8 cellular contexts compared by ENCODE assay signal in genomic region chr20:5949943-5950270, GRCh38. TPM values are rescaled to one million over a fixed set of nuclear protein-coding genes. Genes with fewer than 3 reads are reported as not detected.
DNase-seq lines count a peak whose midpoint lies in the region; ATAC-seq, FAIRE-seq and TF ChIP-seq lines count a peak whose summit lies in the region.

No MANE protein-coding gene starts in this region.

- H3K4me1 ChIP-seq in ACC112 (ENCODE audit: control insufficient read depth, insufficient read depth, low read length, unreplicated experiment), result peaks cover 52% of the 10 kb centered on the region
- peaks cover 0 to 9% of the 10 kb centered on the region in 2 experiments; a peak in 1 of 5 replicates for H3K4me1 ChIP-seq in K562 (replicated peaks in 1 of 2; ENCODE audit: control insufficient read depth in 2 of 2, insufficient read depth in 2 of 2, low read length in 2 of 2)
- peaks cover 14 to 15% of the 10 kb centered on the region in 2 donors for H3K4me1 ChIP-seq in mucosa of rectum (ENCODE audit: control insufficient read depth in 2 of 2, insufficient read depth in 2 of 2, low read length in 2 of 2)

- TSS peak; percentile 52 for BruUV-seq in K562 (replicated peaks; lab: Mats Ljungman, UMichigan)

- H3K9ac ChIP-seq in K562 (ENCODE audit: insufficient read depth in 1 of 2, low read depth in 2 of 2, low read length in 2 of 2) (peak overlapping the region; percentile 76 to 89), mucosa of rectum (ENCODE audit: low read depth in 1 of 2, low read length in 2 of 2) (peak overlapping the region; percentile 66 to 68)

- CTCF ChIA-PET in K562 (lab: Yijun Ruan, JAX; ENCODE audit: low intra/inter-chr PET ratio), result no interaction called here

- TF ChIP-seq RAD21 in K562 (CRISPR knock-in tag; conservative IDR thresholded peaks at IDR 0.05 in 1 of 2, IDR thresholded peaks at IDR 0.05 in 1 of 2), result no peak

- H3K9me3 ChIP-seq in K562 (replicated peaks; ENCODE audit: control insufficient read depth, insufficient read depth, low read depth, low read length), result no peaks in the 10 kb centered on the region
- no peaks in the 10 kb centered on the region for H3K9me3 ChIP-seq in mucosa of rectum (ENCODE audit: control insufficient read depth in 2 of 2, low read length in 2 of 2)

- intact Hi-C loops in K562 (cut with micrococcal nuclease), result loop anchor here (10.0 kb wide), 1 partner anchor 125 kb away; no protein-coding TSS in a partner anchor

- 0% methylated on average over 10 of the region's 11 CpGs for WGBS in K562 (ENCODE audit: insufficient coverage, low coverage, missing lambda C conversion rate)

- in situ Hi-C loops in K562 (cut with MboI), result no loop called here

- H3K27ac ChIP-seq in ACC112 (ENCODE audit: low read depth, low read length) (peak overlapping the region; percentile 37; the same call in 1 of the 2 replicates), K562 (ENCODE audit: extremely low read depth, low read depth, low read length) (peak overlapping the region; percentile 55), mucosa of rectum (ENCODE audit: low read depth in 2 of 2, low read length in 2 of 2) (peak overlapping the region in 1 of 2 donors; percentile 43)

- no peak for TF ChIP-seq POLR2A in K562 (conservative IDR thresholded peaks at IDR 0.05)

- peak overlapping the region; percentile 88 for H2AFZ ChIP-seq in ACC112 (ENCODE audit: low read length, unreplicated experiment)
- peak overlapping the region; percentile 88 for H2AFZ ChIP-seq in K562 (ENCODE audit: low read depth, low read length)

- H3K4me2 ChIP-seq in K562 (ENCODE audit: insufficient read depth, low read length), result peak overlapping the region; percentile 88

- POLR2A ChIA-PET in K562 (lab: Yijun Ruan, JAX), result no interaction called here

- H3K9me1 ChIP-seq in K562 (ENCODE audit: control insufficient read depth, insufficient read depth, low read length), result no peaks in the 10 kb centered on the region

- H3K36me3 ChIP-seq in ACC112 (ENCODE audit: insufficient read depth, low read length), result peaks cover 26% of the 10 kb centered on the region
- peaks cover 60% of the 10 kb centered on the region for H3K36me3 ChIP-seq in K562 (ENCODE audit: control insufficient read depth, insufficient read depth, low read length)
- H3K36me3 ChIP-seq in mucosa of rectum (ENCODE audit: control insufficient read depth in 2 of 2, insufficient read depth in 2 of 2, low read length in 2 of 2), result peaks cover 9 to 19% of the 10 kb centered on the region in 2 donors

- no peak for DNase-seq in K562 (ENCODE audit: extremely low read depth in 1 of 4, low spot score in 3 of 4)
- no peak for DNase-seq in LoVo (ENCODE audit: low spot score)
- no peak for DNase-seq in NCI-H1436 treated with DMSO at 0.1 percent for 48 hours (lab: John Stamatoyannopoulos, UW)

- no peak for FAIRE-seq in K562 (lab: Jason Lieb, UNC)

- H3K27me3 ChIP-seq in ACC112 (ENCODE audit: insufficient read depth, low read length) (no peaks in the 10 kb centered on the region), K562 (ENCODE audit: control insufficient read depth in 2 of 2, insufficient read depth in 2 of 2, low read length in 2 of 2) (no peaks in the 10 kb centered on the region), mucosa of rectum (ENCODE audit: control insufficient read depth in 2 of 2, insufficient read depth in 2 of 2, low read length in 2 of 2) (no peaks in the 10 kb centered on the region)

- TF ChIP-seq CTCF in K562 (IDR thresholded peaks at IDR 0.05 in 2 of 3, conservative IDR thresholded peaks at IDR 0.05 in 1 of 3; ENCODE audit: insufficient read depth in 2 of 3, low read depth in 1 of 3, low read length in 3 of 3), result no peak

- no peaks in the 10 kb centered on the region for H4K20me1 ChIP-seq in K562 (replicated peaks; ENCODE audit: control insufficient read depth, insufficient read depth, low read length)

- peak; percentile 2 for ATAC-seq in HG02973 (IDR thresholded peaks at IDR 0.05; ENCODE audit: unreplicated experiment)
- peak; percentile 23 for ATAC-seq in K562
- no peak for ATAC-seq in HG03442 (IDR thresholded peaks at IDR 0.05; ENCODE audit: unreplicated experiment)
- ATAC-seq in esophagus mucosa, result no peak

- H3K79me2 ChIP-seq in ACC112 (ENCODE audit: control insufficient read depth, insufficient read depth, low read length, unreplicated experiment), result peaks cover 56% of the 10 kb centered on the region
- peaks cover 47% of the 10 kb centered on the region for H3K79me2 ChIP-seq in K562 (ENCODE audit: control insufficient read depth, insufficient read depth, low read length)

- H3K4me3 ChIP-seq in ACC112 (ENCODE audit: low read depth, low read length) (peak overlapping the region; percentile 97), K562 (peak overlapping the region; percentile 64), mucosa of rectum (ENCODE audit: low read length in 2 of 2) (peak overlapping the region; percentile 85 to 96)

- no peak for TF ChIP-seq EP300 in K562 (IDR thresholded peaks at IDR 0.05; ENCODE audit: low read length)

RNA-seq across cellular contexts. Expression of gene TRMT6, which starts 0.4 kb away (rescaled TPM):
- 5.0 and 7.8 TPM in 2 replicates for total RNA-seq in K562 (2011; cell fraction: chromatin; rRNA removed; ENCODE audit: low replicate concordance)
- total RNA-seq in K562 (2011; cell fraction: nucleolus; rRNA removed), result 2.7 and 2.9 TPM in 2 replicates
- 3.4 and 7.2 TPM in 2 replicates for total RNA-seq in K562 (2011; cell fraction: nucleoplasm; rRNA removed)
- total RNA-seq in K562 (2014; rRNA removed), result 15.8 and 17.9 TPM in 2 replicates
- 15.6 and 17.0 TPM in 2 replicates for total RNA-seq in K562 (2014; rRNA removed; fragmentation: Illumina TruSeq; extraction: Trizol)
- total RNA-seq in K562 (2015; rRNA removed; fragmentation: Illumina TruSeq; extraction: Trizol), result 15.0 and 16.8 TPM in 2 replicates
- 12.8 and 14.4 TPM in 2 replicates for total RNA-seq in K562 (2021)
- 10.8 and 11.3 TPM in 2 replicates for polyA plus RNA-seq in K562 (2011; rRNA removed)
- 2.8 and 5.3 TPM in 2 replicates for polyA plus RNA-seq in K562 (2011; cell fraction: cytosol; rRNA removed)
- 6.0 and 6.8 TPM in 2 replicates for polyA plus RNA-seq in K562 (2011; cell fraction: nucleus; rRNA removed)
- polyA plus RNA-seq in K562 (2012), result 8.9 and 12.8 TPM in 2 replicates
- 19.4 and 21.3 TPM in 2 replicates for polyA plus RNA-seq in K562 (2014; fragmentation: Illumina TruSeq; extraction: Trizol)
- polyA plus RNA-seq in K562 (2014; fragmentation: Nextera tagmentation; extraction: Ambion mirVana), result 10 to 100 TPM; 10.6 to 13.5 TPM
- 16.9 and 19.6 TPM in 2 replicates for polyA plus RNA-seq in K562 (2014; rRNA removed)
- 9.9 and 13.3 TPM in 2 replicates for polyA minus RNA-seq in K562 (2011; rRNA and poly(A)+ RNA removed)
- polyA minus RNA-seq in K562 (2011; cell fraction: cytosol; rRNA and poly(A)+ RNA removed), result 3.5 and 4.5 TPM in 2 replicates
- polyA minus RNA-seq in K562 (2011; cell fraction: nucleus; rRNA and poly(A)+ RNA removed), result 2.3 and 4.7 TPM in 2 replicates
- total RNA-seq in esophagus mucosa, result 12.6 TPM

RNA-seq across cellular contexts. Expression of gene MCM8, which starts 0.5 kb away (rescaled TPM):
- 15.0 and 59.9 TPM in 2 replicates for total RNA-seq in K562 (2011; cell fraction: chromatin; rRNA removed; ENCODE audit: low replicate concordance)
- 6.3 and 9.6 TPM in 2 replicates for total RNA-seq in K562 (2011; cell fraction: nucleolus; rRNA removed)
- 15.5 and 18.9 TPM in 2 replicates for total RNA-seq in K562 (2011; cell fraction: nucleoplasm; rRNA removed)
- total RNA-seq in K562 (2014; rRNA removed) (19.3 and 22.5 TPM in 2 replicates), K562 (2014; rRNA removed; fragmentation: Illumina TruSeq; extraction: Trizol) (43.8 and 46.2 TPM in 2 replicates), K562 (2015; rRNA removed; fragmentation: Illumina TruSeq; extraction: Trizol) (35.1 and 37.4 TPM in 2 replicates), K562 (2021) (21.5 and 21.8 TPM in 2 replicates), esophagus mucosa (5.7 TPM)
- polyA plus RNA-seq in K562 (2011; rRNA removed) (38.1 and 43.2 TPM in 2 replicates), K562 (2014; fragmentation: Illumina TruSeq; extraction: Trizol) (31.6 and 35.0 TPM in 2 replicates), K562 (2014; fragmentation: Nextera tagmentation; extraction: Ambion mirVana) (1 to 10 TPM; 4.5 to 9.0 TPM), K562 (2014; rRNA removed) (25.4 and 30.5 TPM in 2 replicates)
- 5.4 and 15.5 TPM in 2 replicates for polyA plus RNA-seq in K562 (2011; cell fraction: cytosol; rRNA removed)
- polyA plus RNA-seq in K562 (2011; cell fraction: nucleus; rRNA removed), result 21.4 and 36.2 TPM in 2 replicates
- 18.8 and 18.9 TPM in 2 replicates for polyA plus RNA-seq in K562 (2012)
- 30.4 and 40.8 TPM in 2 replicates for polyA minus RNA-seq in K562 (2011; rRNA and poly(A)+ RNA removed)
- polyA minus RNA-seq in K562 (2011; cell fraction: cytosol; rRNA and poly(A)+ RNA removed), result 10.7 and 11.6 TPM in 2 replicates
- 8.5 and 18.7 TPM in 2 replicates for polyA minus RNA-seq in K562 (2011; cell fraction: nucleus; rRNA and poly(A)+ RNA removed)

RNA-seq across cellular contexts. Expression of gene CHGB, which starts 38.6 kb away (rescaled TPM):
- total RNA-seq in K562 (2011; cell fraction: chromatin; rRNA removed; ENCODE audit: low replicate concordance), result not detected in 2 replicates
- total RNA-seq in K562 (2011; cell fraction: nucleolus; rRNA removed), result not detected in 2 replicates
- total RNA-seq in K562 (2011; cell fraction: nucleoplasm; rRNA removed), result not detected in 2 replicates
- not detected in 2 replicates for total RNA-seq in K562 (2014; rRNA removed)
- total RNA-seq in K562 (2014; rRNA removed; fragmentation: Illumina TruSeq; extraction: Trizol), result 0.13 TPM in 1 of 2 replicates, not detected in the other
- total RNA-seq in K562 (2015; rRNA removed; fragmentation: Illumina TruSeq; extraction: Trizol), result 0.04 TPM in 1 of 2 replicates, not detected in the other
- total RNA-seq in K562 (2021), result 0.09 TPM in 1 of 2 replicates, not detected in the other
- polyA plus RNA-seq in K562 (2011; rRNA removed), result not detected in 2 replicates
- not detected in 2 replicates for polyA plus RNA-seq in K562 (2011; cell fraction: cytosol; rRNA removed)
- not detected in 2 replicates for polyA plus RNA-seq in K562 (2011; cell fraction: nucleus; rRNA removed)
- 0.04 and 0.06 TPM in 2 replicates for polyA plus RNA-seq in K562 (2012)
- polyA plus RNA-seq in K562 (2014; fragmentation: Illumina TruSeq; extraction: Trizol), result 0.07 TPM in 1 of 2 replicates, not detected in the other
- polyA plus RNA-seq in K562 (2014; fragmentation: Nextera tagmentation; extraction: Ambion mirVana), result under 1 TPM in 1 of 2 experiments, not detected in 1; 0.03 TPM
- not detected in 2 replicates for polyA plus RNA-seq in K562 (2014; rRNA removed)
- not detected in 2 replicates for polyA minus RNA-seq in K562 (2011; rRNA and poly(A)+ RNA removed)
- not detected in 2 replicates for polyA minus RNA-seq in K562 (2011; cell fraction: cytosol; rRNA and poly(A)+ RNA removed)
- polyA minus RNA-seq in K562 (2011; cell fraction: nucleus; rRNA and poly(A)+ RNA removed), result not detected in 2 replicates
- 0.12 TPM for total RNA-seq in esophagus mucosa

RNA-seq across cellular contexts. Expression of gene CRLS1, which starts 56.0 kb away (rescaled TPM):
- 36.0 and 88.9 TPM in 2 replicates for total RNA-seq in K562 (2011; cell fraction: chromatin; rRNA removed; ENCODE audit: low replicate concordance)
- 19.5 and 24.9 TPM in 2 replicates for total RNA-seq in K562 (2011; cell fraction: nucleolus; rRNA removed)
- 49.1 and 66.4 TPM in 2 replicates for total RNA-seq in K562 (2011; cell fraction: nucleoplasm; rRNA removed)
- total RNA-seq in K562 (2014; rRNA removed) (28.3 and 28.9 TPM in 2 replicates), K562 (2014; rRNA removed; fragmentation: Illumina TruSeq; extraction: Trizol) (74.1 and 81.4 TPM in 2 replicates), K562 (2015; rRNA removed; fragmentation: Illumina TruSeq; extraction: Trizol) (49.9 and 54.3 TPM in 2 replicates), K562 (2021) (46.7 and 47.8 TPM in 2 replicates), esophagus mucosa (21.4 TPM)
- polyA plus RNA-seq in K562 (2011; rRNA removed) (149 and 195 TPM in 2 replicates), K562 (2014; fragmentation: Illumina TruSeq; extraction: Trizol) (51.5 and 54.2 TPM in 2 replicates), K562 (2014; fragmentation: Nextera tagmentation; extraction: Ambion mirVana) (10 to 100 TPM; 10.9 to 15.1 TPM), K562 (2014; rRNA removed) (54.7 and 57.6 TPM in 2 replicates)
- polyA plus RNA-seq in K562 (2011; cell fraction: cytosol; rRNA removed), result 61.1 and 133 TPM in 2 replicates
- polyA plus RNA-seq in K562 (2011; cell fraction: nucleus; rRNA removed), result 40.1 and 97.3 TPM in 2 replicates
- 36.6 and 43.0 TPM in 2 replicates for polyA plus RNA-seq in K562 (2012)
- 87.3 and 128 TPM in 2 replicates for polyA minus RNA-seq in K562 (2011; rRNA and poly(A)+ RNA removed)
- 24.5 and 28.9 TPM in 2 replicates for polyA minus RNA-seq in K562 (2011; cell fraction: cytosol; rRNA and poly(A)+ RNA removed)
- 13.7 and 29.1 TPM in 2 replicates for polyA minus RNA-seq in K562 (2011; cell fraction: nucleus; rRNA and poly(A)+ RNA removed)

Comparison
In these comparisons a context has a peak if more than half of its experiments do, and no peak if none do; other contexts are left out.
1. ATAC-seq: peak in HG02973 (single experiment) and K562 (single experiment); none in HG03442 (single experiment) and esophagus mucosa (single experiment).
2. Peak in every context shown above with its lines, with median percentiles within 50 percentile points of each other: H3K4me3 ChIP-seq.